ENCODE assay signal across 8 cellular contexts in the genomic region with DNA sequence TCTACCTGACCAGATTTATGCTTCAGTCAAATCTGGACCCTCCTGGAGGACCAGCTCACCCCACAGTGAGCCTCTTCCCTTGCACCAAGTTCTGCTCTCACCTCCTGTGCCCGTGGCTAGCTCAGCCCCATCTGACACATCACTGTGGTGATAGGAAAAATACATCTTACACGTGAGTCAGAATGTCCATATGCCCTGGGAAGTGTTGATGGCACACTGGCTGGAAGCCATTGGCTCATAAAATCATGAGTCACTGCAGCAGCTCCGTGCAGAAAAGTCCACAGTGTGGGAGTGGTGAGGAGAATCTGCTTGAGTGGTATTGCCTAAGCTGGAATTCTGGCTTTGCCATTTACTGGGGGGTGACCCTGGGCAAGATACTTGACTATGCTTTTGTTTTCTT. TPM values are rescaled to one million over a fixed set of nuclear protein-coding genes. Genes with fewer than 3 reads are reported as not detected.
A peak's percentile ranks its signal among the peaks of the same experiment; 100 is the strongest.
DNase-seq lines count a peak whose midpoint lies in the region; ATAC-seq and TF ChIP-seq lines count a peak whose summit lies in the region.

No MANE protein-coding gene starts in this region.

- WGBS in gastroesophageal sphincter (ENCODE audit: low coverage in 1 of 2), 2 donors, result 10 to 17% methylated on average over 2 of the region's 3 CpGs
- no CpG with 5 or more reads among the region's 3 CpGs for WGBS in mesendoderm (ENCODE audit: extremely low coverage, insufficient coverage, low lambda C conversion rate)

- H3K27me3 ChIP-seq in gastroesophageal sphincter (peaks cover 4% of the 10 kb centered on the region), mesendoderm (ENCODE audit: insufficient read depth, low read length, poor library complexity) (no peaks in the 10 kb centered on the region)

- TF ChIP-seq EP300 in gastroesophageal sphincter (IDR thresholded peaks at IDR 0.05), result no peak

- no peaks in the 10 kb centered on the region for H3K79me2 ChIP-seq in mesendoderm (ENCODE audit: control insufficient read depth, insufficient read depth, low read length)

- DNase-seq in AG08396 (ENCODE audit: low spot score) (peak; percentile 89), HK-2 (ENCODE audit: unreplicated experiment) (peak; percentile 82), mesendoderm (no peak), putamen (ENCODE audit: low spot score) (no peak)
- DNase-seq in activated CD8-positive, alpha-beta T cell treated with anti-CD3 and anti-CD28 coated beads for 36 hours, result peak; percentile 71
- DNase-seq in stimulated activated CD4-positive, alpha-beta T cell treated with anti-CD3 and anti-CD28 coated beads, Interleukin-1b, Interleukin-23, amount 100 ng/mL, for 4 hours (ENCODE audit: low read depth in 2 of 2), result peak; percentile 17 to 18

- intact Hi-C loops in activated CD8-positive, alpha-beta T cell treated with anti-CD3 and anti-CD28 coated beads for 36 hours (cut with micrococcal nuclease), result loop anchor here (5.0 kb wide), 1 partner anchor 1096 kb away; no protein-coding TSS in a partner anchor

- H2BK15ac ChIP-seq in mesendoderm (replicated peaks; ENCODE audit: low read depth), result no peak overlapping the region

- no peak overlapping the region for H3K4me2 ChIP-seq in mesendoderm (ENCODE audit: low read length)

- H3K4ac ChIP-seq in mesendoderm (ENCODE audit: low read depth, low read length), result no peak overlapping the region

- no peaks in the 10 kb centered on the region for H3K79me1 ChIP-seq in mesendoderm (ENCODE audit: low read length)

- H3K56ac ChIP-seq in mesendoderm (ENCODE audit: low read length), result no peak overlapping the region

- no peak overlapping the region for H3K18ac ChIP-seq in mesendoderm (ENCODE audit: low read length)

- H3K23ac ChIP-seq in mesendoderm (ENCODE audit: low read length), result no peak overlapping the region

- no peaks in the 10 kb centered on the region for H3K9me3 ChIP-seq in gastroesophageal sphincter

- H3K4me3 ChIP-seq in gastroesophageal sphincter, result no peak overlapping the region
- H3K4me3 ChIP-seq in mesendoderm (ENCODE audit: low read length), result no peak overlapping the region

- no peak overlapping the region for H2AK5ac ChIP-seq in mesendoderm (ENCODE audit: low read length)

- CTCF ChIA-PET in activated CD8-positive, alpha-beta T cell treated with anti-CD3 and anti-CD28 coated beads for 36 hours (lab: Charles Lee), result interaction anchor here (0.9 to 1.5 kb wide), 4 partner anchors 12 to 99 kb away, joined by 3 read pairs; no protein-coding TSS in a partner anchor

- no peak for TF ChIP-seq POLR2A in gastroesophageal sphincter (IDR thresholded peaks at IDR 0.05)

- POLR2A ChIA-PET in activated CD8-positive, alpha-beta T cell treated with anti-CD3 and anti-CD28 coated beads for 36 hours (lab: Charles Lee), result interaction anchor here (1.0 kb wide), 1 partner anchor 105 kb away, joined by 4 read pairs; no protein-coding TSS in a partner anchor

- H4K8ac ChIP-seq in mesendoderm (ENCODE audit: low read depth, low read length), result no peak overlapping the region

- H3K4me1 ChIP-seq in gastroesophageal sphincter (peaks cover 0 to 14% (median 0%) of the 10 kb centered on the region in 3 donors), mesendoderm (ENCODE audit: control insufficient read depth, low read depth, low read length) (no peaks in the 10 kb centered on the region)

- H3K27ac ChIP-seq in gastroesophageal sphincter (no peak overlapping the region), mesendoderm (ENCODE audit: low read depth, low read length) (no peak overlapping the region)

- no peak overlapping the region for H3K9ac ChIP-seq in mesendoderm (ENCODE audit: low read length)

- H3K36me3 ChIP-seq in gastroesophageal sphincter (no peaks in the 10 kb centered on the region), mesendoderm (ENCODE audit: control insufficient read depth, insufficient read depth, low read length) (no peaks in the 10 kb centered on the region)

- H3K4me1 Mint-ChIP-seq in activated CD8-positive, alpha-beta T cell treated with anti-CD3 and anti-CD28 coated beads for 36 hours (ENCODE audit: low read depth), result peaks cover 34% of the 10 kb centered on the region

- no peak overlapping the region for H3K4me3 Mint-ChIP-seq in activated CD8-positive, alpha-beta T cell treated with anti-CD3 and anti-CD28 coated beads for 36 hours

- H2BK5ac ChIP-seq in mesendoderm (ENCODE audit: low read length), result no peak overlapping the region

- peak; percentile 92 for ATAC-seq in activated CD8-positive, alpha-beta T cell treated with anti-CD3 and anti-CD28 coated beads for 36 hours
- peak; percentile 25 for ATAC-seq in gastroesophageal sphincter
- ATAC-seq in HG03571 (IDR thresholded peaks at IDR 0.05; ENCODE audit: unreplicated experiment), result no peak

- H4K5ac ChIP-seq in mesendoderm (ENCODE audit: low read length), result no peak overlapping the region

- H3K9me3 Mint-ChIP-seq in activated CD8-positive, alpha-beta T cell treated with anti-CD3 and anti-CD28 coated beads for 36 hours, result peaks cover 5% of the 10 kb centered on the region

- peak overlapping the region; percentile 23 for H3K27ac Mint-ChIP-seq in activated CD8-positive, alpha-beta T cell treated with anti-CD3 and anti-CD28 coated beads for 36 hours

- peaks cover 3% of the 10 kb centered on the region for H3K36me3 Mint-ChIP-seq in activated CD8-positive, alpha-beta T cell treated with anti-CD3 and anti-CD28 coated beads for 36 hours (ENCODE audit: low read depth)

- no peak for TF ChIP-seq CTCF in activated CD8-positive, alpha-beta T cell treated with anti-CD3 and anti-CD28 coated beads for 36 hours (IDR thresholded peaks at IDR 0.05)
- no peak for TF ChIP-seq CTCF in gastroesophageal sphincter (IDR thresholded peaks at IDR 0.05)

- H3K27me3 Mint-ChIP-seq in activated CD8-positive, alpha-beta T cell treated with anti-CD3 and anti-CD28 coated beads for 36 hours, result no peaks in the 10 kb centered on the region

- no peak overlapping the region for H2BK120ac ChIP-seq in mesendoderm (ENCODE audit: low read depth, low read length)

RNA-seq across cellular contexts. Expression of gene RAPGEF4, which starts 42.6 kb away (rescaled TPM):
- 1 to 10 TPM in 1 of 2 experiments, under 1 TPM in 1; 0.85 to 1.3 TPM for total RNA-seq in activated CD8-positive, alpha-beta T cell treated with anti-CD3 and anti-CD28 coated beads for 36 hours
- 1 to 10 TPM; 2.5 to 7.9 (median 4.6) TPM for total RNA-seq in gastroesophageal sphincter
- 0.87 TPM for polyA plus RNA-seq in mesendoderm (2013, experiment 1 of 2)
- polyA plus RNA-seq in mesendoderm (2013, experiment 2 of 2), result 0.71 TPM

Comparison
In these comparisons a context has a peak if more than half of its experiments do, and no peak if none do; other contexts are left out.
1. DNase-seq: peak in AG08396 (single experiment), HK-2 (single experiment), activated CD8-positive, alpha-beta T cell treated with anti-CD3 and anti-CD28 coated beads for 36 hours (single experiment) and stimulated activated CD4-positive, alpha-beta T cell treated with anti-CD3 and anti-CD28 coated beads, Interleukin-1b, Interleukin-23, amount 100 ng/mL, for 4 hours (2 of 2); none in mesendoderm (single experiment) and putamen (single experiment).